1 cellular context compared by ENCODE assay signal in genomic region chr1:18807334-18808063, GRCh38.
TF ChIP-seq lines count a peak whose summit lies in the region.

No MANE protein-coding gene starts in this region.

TF ChIP-seq in K562, 482 proteins besides CTCF, POLR2A, EP300 and RAD21 (continued from another document and continues in another):
- TF ChIP-seq ATF7 (IDR thresholded peaks at IDR 0.05) (peak; percentile 61; the same call in 1 of the 2 replicates), ZBTB40 (IDR thresholded peaks at IDR 0.05) (no peak; the same call in 1 of the 2 replicates), ZBTB40 (CRISPR knock-in tag; IDR thresholded peaks at IDR 0.05) (no peak), RERE (CRISPR knock-in tag; IDR thresholded peaks at IDR 0.05; ENCODE audit: borderline replicate concordance) (no peak), ZNF175 (CRISPR knock-in tag; IDR thresholded peaks at IDR 0.05; ENCODE audit: low read depth) (peak; percentile 37; the same call in 1 of the 2 replicates), ZBTB7A (IDR thresholded peaks at IDR 0.05; ENCODE audit: borderline replicate concordance, control insufficient read depth, low read depth, low read length) (peak; percentile 88), ESRRA (IDR thresholded peaks at IDR 0.05; ENCODE audit: borderline replicate concordance, low read depth) (peak; percentile 96), ZNF146 (CRISPR knock-in tag; IDR thresholded peaks at IDR 0.05; ENCODE audit: unreplicated experiment) (no peak), SREBF1 (IDR thresholded peaks at IDR 0.05; ENCODE audit: borderline replicate concordance, low read depth, low read length) (0 out of 2 replicates have a peak, but pooled peaks have one; percentile 16), ZBTB5 (IDR thresholded peaks at IDR 0.05) (no peak), SNRNP70 (optimal IDR thresholded peaks at IDR 0.05; ENCODE audit: low read depth, low read length) (no peak), NBN (IDR thresholded peaks at IDR 0.05; ENCODE audit: low read depth) (peak; percentile 66; the same call in 1 of the 2 replicates), NKRF (IDR thresholded peaks at IDR 0.05; ENCODE audit: borderline replicate concordance) (no peak), EHMT2 (IDR thresholded peaks at IDR 0.05) (peak; percentile 12; the same call in 1 of the 2 replicates), ARID1B (IDR thresholded peaks at IDR 0.05) (peak; percentile 74), CTBP1 (IDR thresholded peaks at IDR 0.05; ENCODE audit: borderline replicate concordance) (peak; percentile 55; the same call in 1 of the 2 replicates), TCF7L2 (IDR thresholded peaks at IDR 0.05; ENCODE audit: low read depth, low read length) (no peak), NR2C1 (IDR thresholded peaks at IDR 0.05) (peak; percentile 79), NR2C1 (tag; IDR thresholded peaks at IDR 0.05) (peak; percentile 74), ELK3 (CRISPR knock-in tag; IDR thresholded peaks at IDR 0.05) (no peak), RB1 (IDR thresholded peaks at IDR 0.05; ENCODE audit: low read depth) (no peak), THAP12 (CRISPR knock-in tag; IDR thresholded peaks at IDR 0.05) (no peak), CBFA2T3 (IDR thresholded peaks at IDR 0.05) (peak; percentile 55), KDM1A (IDR thresholded peaks at IDR 0.05) (peak; percentile 43 to 70), GTF2B (IDR thresholded peaks at IDR 0.05; ENCODE audit: extremely low read depth, insufficient read length) (no peak), BRD4 (IDR thresholded peaks at IDR 0.05) (no peak), ELF1 (tag; IDR thresholded peaks at IDR 0.05) (0 out of 2 replicates have a peak, but pooled peaks have one; percentile 38), SIN3A (IDR thresholded peaks at IDR 0.05; ENCODE audit: borderline replicate concordance in 2 of 2, control insufficient read depth in 1 of 2, low read depth in 2 of 2, low read length in 2 of 2) (0 out of 4 replicates have a peak, but pooled peaks of 1 of the 2 experiments have one; percentile 40), ZNF589 (CRISPR knock-in tag; IDR thresholded peaks at IDR 0.05; ENCODE audit: low read depth) (peak; percentile 46; the same call in 1 of the 2 replicates), ZFP30 (CRISPR knock-in tag; IDR thresholded peaks at IDR 0.05; ENCODE audit: borderline replicate concordance) (no peak), HDAC2 (IDR thresholded peaks at IDR 0.05) (peak; percentile 57), ZNF77 (CRISPR knock-in tag; IDR thresholded peaks at IDR 0.05) (no peak), TFAP4 (CRISPR knock-in tag; IDR thresholded peaks at IDR 0.05; ENCODE audit: borderline replicate concordance) (peak; percentile 97), ZNF224 (CRISPR knock-in tag; IDR thresholded peaks at IDR 0.05) (no peak)
